ENCODE assay signal across 8 cellular contexts in the genomic region with DNA sequence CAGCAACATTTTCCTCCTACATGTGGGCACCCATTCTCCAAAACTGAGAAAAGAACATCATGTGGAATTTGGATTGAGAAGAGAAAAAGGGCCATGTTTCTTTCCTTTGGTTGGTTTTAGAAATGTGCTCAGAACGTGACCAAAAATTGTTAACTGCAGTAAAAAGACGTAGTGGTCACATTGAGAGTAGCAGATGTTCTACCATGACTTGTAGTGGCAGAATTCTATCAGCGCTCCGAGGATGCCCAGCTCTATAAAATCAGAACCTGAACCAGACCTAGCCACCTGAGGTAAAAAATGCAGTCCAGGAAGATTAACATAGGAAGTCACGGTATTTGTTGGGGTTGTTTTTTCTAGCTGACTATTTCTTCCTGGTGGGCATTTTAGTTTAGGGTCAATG.
"Had no signal": no experiment of that assay in that cellular context is flagged by ENCODE, and none has a peak within 500 bp of the region (broad histone marks: within the 10 kb centered on the region; RNA-seq: fewer than 3 reads in every experiment).

No MANE protein-coding gene starts in this region.

- DNase-seq: IMR-90, KBM-7, KG1 had no signal

- H3K4me3 Mint-ChIP-seq: IgD-negative memory B cell had no signal

- H3K36me3 Mint-ChIP-seq: IgD-negative memory B cell had no signal

- H3K27ac Mint-ChIP-seq: IgD-negative memory B cell had no signal

- H3K9ac ChIP-seq: KMS-11 had no signal

- H3K27ac ChIP-seq: HL-60, KMS-11 had no signal

- H3K4me2 ChIP-seq: KMS-11 had no signal

- H3K4me3 ChIP-seq: K562 had no signal

- ATAC-seq: HepG2, K562 had no signal

- H3K4me1 Mint-ChIP-seq: IgD-negative memory B cell had no signal
